In the genomic region with DNA sequence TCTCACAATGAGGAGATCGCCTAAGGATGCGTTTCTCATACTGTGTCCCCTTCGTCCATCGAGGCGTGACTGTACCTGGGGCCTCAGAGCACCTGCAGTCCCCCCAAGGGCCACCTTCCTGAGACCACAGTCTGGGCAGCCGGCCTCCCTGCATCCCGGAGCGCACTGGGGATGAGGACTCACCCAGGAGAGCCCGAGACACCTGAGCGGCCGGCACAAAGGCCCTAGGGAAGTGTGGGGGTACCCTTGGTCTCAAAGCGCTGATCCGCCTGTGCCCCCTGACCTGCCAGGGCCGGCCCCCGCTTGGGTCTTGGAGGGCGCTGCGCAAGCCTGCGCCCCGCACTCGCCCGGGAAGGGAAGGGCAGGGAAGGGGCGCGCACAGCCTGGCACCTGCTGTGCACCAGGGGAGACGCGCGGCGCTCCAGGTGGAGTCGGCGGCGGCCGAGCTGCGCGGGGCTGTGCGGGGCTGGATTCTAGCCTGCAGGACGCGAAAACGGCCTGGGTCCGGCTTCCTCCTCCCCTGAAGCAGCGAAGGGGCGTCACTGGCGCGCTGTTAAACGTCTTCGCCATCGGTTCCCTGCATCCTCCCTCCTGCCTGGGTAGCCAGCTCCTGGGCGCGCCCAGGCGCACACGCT, we compare ENCODE assay signal across 21 cellular contexts. TPM values are rescaled to one million over a fixed set of nuclear protein-coding genes. Genes with fewer than 3 reads are reported as not detected.
DNase-seq lines count a peak whose midpoint lies in the region; ATAC-seq lines count a peak whose summit lies in the region.
"Had no signal": no experiment of that assay in that cellular context is flagged by ENCODE, and none has a peak within 500 bp of the region (broad histone marks: within the 10 kb centered on the region; RNA-seq: fewer than 3 reads in every experiment).

No MANE protein-coding gene starts in this region.

- H3K4me3 ChIP-seq in HUES6 (ENCODE audit: low read depth, low read length) (peak overlapping the region; percentile 59), iPS-18c (ENCODE audit: insufficient read depth, low read depth, low read length) (peak overlapping the region; percentile 3; the same call in 1 of the 2 replicates)
- H3K4me3 ChIP-seq: MG63 had no signal

- peaks cover 31% of the 10 kb centered on the region for H3K27me3 ChIP-seq in HUES6 (ENCODE audit: control insufficient read depth, insufficient read depth, low read length)
- H3K27me3 ChIP-seq: MG63 had no signal

- intact Hi-C loops in posterior vena cava (cut with DNase I): no loop called here

- no peak overlapping the region for H3K9ac ChIP-seq in HUES6 (ENCODE audit: low read length)
- H3K9ac ChIP-seq: SK-N-SH had no signal

- DNase-seq in posterior vena cava (ENCODE audit: low spot score): peak; percentile 58
- DNase-seq in NCI-H446 (lab: John Stamatoyannopoulos, UW): no peak
- DNase-seq in NCI-H2081 (lab: John Stamatoyannopoulos, UW): no peak
- no peak for DNase-seq in glomerular visceral epithelial cell (ENCODE audit: extremely low spot score)
- DNase-seq: CD4-positive, CD25-positive, alpha-beta regulatory T cell; COR-L47; DMS79 treated with DMSO at 0.1 percent for 48 hours; MG63; NCI-H1417; NCI-H1694 treated with DMSO at 0.1 percent for 48 hours; NCI-H2107; NCI-H510A treated with DMSO at 0.1 percent for 48 hours; NCI-H748 treated with DMSO at 0.1 percent for 48 hours; SIG-M5 had no signal

- H3K27ac ChIP-seq in HUES6 (ENCODE audit: low read depth, low read length): no peak overlapping the region

- no peak for ATAC-seq in HG03460 (IDR thresholded peaks at IDR 0.05; ENCODE audit: unreplicated experiment)
- ATAC-seq: Panc1 had no signal

- H3K4me1 ChIP-seq in HUES6 (ENCODE audit: control insufficient read depth, insufficient read depth, low read length): no peaks in the 10 kb centered on the region

- H3K36me3 ChIP-seq in HUES6 (ENCODE audit: control insufficient read depth, insufficient read depth, low read length): no peaks in the 10 kb centered on the region
- H3K36me3 ChIP-seq: MG63 had no signal

- H3K9me3 ChIP-seq in HUES6 (ENCODE audit: control insufficient read depth, insufficient read depth, low read depth, low read length) (peaks cover 8% of the 10 kb centered on the region), iPS-18c (ENCODE audit: control insufficient read depth, insufficient read depth, low read length) (peaks cover 5% of the 10 kb centered on the region)

RNA-seq across cellular contexts. Expression of a gene that starts 13.7 kb away (rescaled TPM):
- total RNA-seq in posterior vena cava: not detected
- total RNA-seq: CD4-positive, CD25-positive, alpha-beta regulatory T cell; H1; LHCN-M2 had no signal

RNA-seq across cellular contexts. Expression of a gene that starts 38.9 kb away (rescaled TPM):
- not detected for total RNA-seq in posterior vena cava
- total RNA-seq: CD4-positive, CD25-positive, alpha-beta regulatory T cell; H1; LHCN-M2 had no signal
